9 cellular contexts compared by ENCODE assay signal in the genomic region with DNA sequence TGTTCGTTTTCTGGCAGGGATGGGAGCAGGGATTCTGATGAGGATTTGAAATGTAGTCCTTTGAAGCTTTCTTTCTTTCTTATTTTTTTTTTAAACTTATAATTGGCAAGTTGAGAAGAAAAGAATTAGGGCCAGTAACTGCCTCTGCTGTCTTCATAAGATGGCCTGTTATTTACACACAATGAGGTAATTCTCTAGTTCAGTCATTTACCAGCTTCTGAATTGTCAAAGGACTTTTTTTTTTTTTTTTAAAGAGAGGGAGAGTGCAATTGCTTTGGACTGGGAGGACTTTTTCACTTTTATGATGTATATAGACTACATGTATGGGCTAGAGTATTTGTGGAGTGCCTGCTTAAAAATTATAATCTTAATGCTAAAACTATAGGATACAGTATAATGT. TPM values are rescaled to one million over a fixed set of nuclear protein-coding genes. Genes with fewer than 3 reads are reported as not detected.
A peak's percentile ranks its signal among the peaks of the same experiment; 100 is the strongest.
DNase-seq lines count a peak whose midpoint lies in the region; ATAC-seq and TF ChIP-seq lines count a peak whose summit lies in the region.
"Had no signal": no experiment of that assay in that cellular context is flagged by ENCODE, and none has a peak within 500 bp of the region (broad histone marks: within the 10 kb centered on the region; RNA-seq: fewer than 3 reads in every experiment).

No MANE protein-coding gene starts in this region.

- H4K20me1 ChIP-seq in smooth muscle cell (ENCODE audit: low read depth), result peaks cover 76% of the 10 kb centered on the region

- no peak for DNase-seq in HFFc6
- DNase-seq in chondrocyte (ENCODE audit: low spot score), result no peak
- peak; percentile 35 for DNase-seq in mesendoderm
- DNase-seq in smooth muscle cell (lab: John Stamatoyannopoulos, UW; ENCODE audit: unreplicated experiment), result no peak
- no peak for DNase-seq in SJCRH30
- DNase-seq in germinal center (ENCODE audit: low spot score), result no peak
- DNase-seq: activated T-cell treated with anti-CD3 and anti-CD28 coated beads for 4 hours had no signal

- H3K27ac ChIP-seq in mesendoderm (ENCODE audit: low read depth, low read length) (no peak overlapping the region), smooth muscle cell (ENCODE audit: low read depth) (peak overlapping the region; percentile 82), SJCRH30 (no peak overlapping the region)

- TF ChIP-seq CTCF in HFFc6 (IDR thresholded peaks at IDR 0.05) (no peak), chondrocyte (IDR thresholded peaks at IDR 0.05) (no peak), smooth muscle cell (IDR thresholded peaks at IDR 0.05; ENCODE audit: borderline replicate concordance, insufficient read depth, poor library complexity, severe bottlenecking) (no peak)

- H3K36me3 Mint-ChIP-seq in HFFc6 (ENCODE audit: low read depth) (peaks cover 35% of the 10 kb centered on the region), chondrocyte (ENCODE audit: low read depth) (no peaks in the 10 kb centered on the region)

- H3K9me3 ChIP-seq in smooth muscle cell (replicated peaks; ENCODE audit: low read depth) (no peaks in the 10 kb centered on the region), SJCRH30 (replicated peaks) (no peaks in the 10 kb centered on the region)

- H3K36me3 ChIP-seq in mesendoderm (ENCODE audit: control insufficient read depth, insufficient read depth, low read length) (no peaks in the 10 kb centered on the region), smooth muscle cell (ENCODE audit: low read depth) (no peaks in the 10 kb centered on the region), SJCRH30 (0 out of 2 replicates have a peak, but pooled peaks cover 3% of the 10 kb centered on the region)

- no peak overlapping the region; the same call in 1 of the 2 replicates for H3K4me3 Mint-ChIP-seq in HFFc6
- H3K4me3 Mint-ChIP-seq in chondrocyte (ENCODE audit: unreplicated experiment), result no peak overlapping the region

- H2BK5ac ChIP-seq in mesendoderm (ENCODE audit: low read length), result no peak overlapping the region

- H3K4me1 Mint-ChIP-seq in HFFc6 (ENCODE audit: low read depth) (peaks cover 50% of the 10 kb centered on the region), chondrocyte (ENCODE audit: low read depth) (peaks cover 39% of the 10 kb centered on the region)

- no peak overlapping the region for H4K5ac ChIP-seq in mesendoderm (ENCODE audit: low read length)

- no peaks in the 10 kb centered on the region for H3K27me3 ChIP-seq in mesendoderm (ENCODE audit: insufficient read depth, low read length, poor library complexity)
- no peaks in the 10 kb centered on the region for H3K27me3 ChIP-seq in smooth muscle cell (ENCODE audit: low read depth)
- H3K27me3 ChIP-seq in SJCRH30, result no peaks in the 10 kb centered on the region

- H3K27ac Mint-ChIP-seq in HFFc6 (peak overlapping the region; percentile 85), chondrocyte (ENCODE audit: unreplicated experiment) (peak overlapping the region; percentile 87)

- H3K4me1 ChIP-seq in mesendoderm (ENCODE audit: control insufficient read depth, low read depth, low read length) (peaks cover 2% of the 10 kb centered on the region), smooth muscle cell (ENCODE audit: low read depth) (peaks cover 39% of the 10 kb centered on the region), SJCRH30 (no peaks in the 10 kb centered on the region; the same call in 1 of the 2 replicates)

- H3K9me3 Mint-ChIP-seq in HFFc6 (peaks cover under 1% of the 10 kb centered on the region; the same call in 1 of the 2 replicates), chondrocyte (ENCODE audit: low read depth) (no peaks in the 10 kb centered on the region)

- H3K4me2 ChIP-seq in mesendoderm (ENCODE audit: low read length) (no peak overlapping the region), smooth muscle cell (peak overlapping the region; percentile 78)

- H3K4me3 ChIP-seq in mesendoderm (ENCODE audit: low read length) (no peak overlapping the region), smooth muscle cell (no peak overlapping the region), SJCRH30 (no peak overlapping the region)

- no peak overlapping the region for H3K4ac ChIP-seq in mesendoderm (ENCODE audit: low read depth, low read length)

- no peak overlapping the region for H4K8ac ChIP-seq in mesendoderm (ENCODE audit: low read depth, low read length)

- H3K23ac ChIP-seq in mesendoderm (ENCODE audit: low read length), result no peak overlapping the region

- no peaks in the 10 kb centered on the region for H3K27me3 Mint-ChIP-seq in HFFc6 (ENCODE audit: insufficient read depth)
- H3K27me3 Mint-ChIP-seq in chondrocyte (ENCODE audit: low read depth), result no peaks in the 10 kb centered on the region

- no peak for ATAC-seq in GM19395 (IDR thresholded peaks at IDR 0.05; ENCODE audit: unreplicated experiment)
- ATAC-seq in GM21360 (IDR thresholded peaks at IDR 0.05; ENCODE audit: unreplicated experiment), result no peak

- no CpG with 5 or more reads among the region's 1 CpG for WGBS in mesendoderm (ENCODE audit: extremely low coverage, insufficient coverage, low lambda C conversion rate)
- WGBS in smooth muscle cell (ENCODE audit: low lambda C conversion rate), result 55% methylated on average over 1 of the region's 1 CpG

- H3K79me2 ChIP-seq in mesendoderm (ENCODE audit: control insufficient read depth, insufficient read depth, low read length) (peaks cover 2% of the 10 kb centered on the region), smooth muscle cell (ENCODE audit: low read depth) (peaks cover 66% of the 10 kb centered on the region)

- H3K9ac ChIP-seq in mesendoderm (ENCODE audit: low read length) (no peak overlapping the region), smooth muscle cell (ENCODE audit: low read depth) (peak overlapping the region; percentile 49)

- peaks cover 3% of the 10 kb centered on the region for H3F3A ChIP-seq in smooth muscle cell (ENCODE audit: low read depth)

- no peak overlapping the region for H2AFZ ChIP-seq in smooth muscle cell (ENCODE audit: low read depth)

- peaks cover 5% of the 10 kb centered on the region for H3K79me1 ChIP-seq in mesendoderm (ENCODE audit: low read length)

- H2AK5ac ChIP-seq in mesendoderm (ENCODE audit: low read length), result no peak overlapping the region

- H2BK15ac ChIP-seq in mesendoderm (replicated peaks; ENCODE audit: low read depth), result no peak overlapping the region

- no peak overlapping the region for H3K56ac ChIP-seq in mesendoderm (ENCODE audit: low read length)

- H3K18ac ChIP-seq in mesendoderm (ENCODE audit: low read length), result no peak overlapping the region

- H2BK120ac ChIP-seq in mesendoderm (ENCODE audit: low read depth, low read length), result no peak overlapping the region

RNA-seq across cellular contexts. Expression of gene PALS1, which starts 29.1 kb away (rescaled TPM):
- 10 to 100 TPM; 41.9 to 52.7 (median 45.9) TPM for total RNA-seq in HFFc6 (2021; fragmentation: NEBNext Ultra II Directional; extraction: Animal tissue kit (Norgen Biotek cat#: 25700))
- total RNA-seq in chondrocyte (12.5 to 14.5 TPM (median 14.3 TPM) in 3 replicates), smooth muscle cell (26.4 and 29.2 TPM in 2 replicates)
- polyA plus RNA-seq in mesendoderm (2013, experiment 1 of 2), result 14.7 TPM
- polyA plus RNA-seq in mesendoderm (2013, experiment 2 of 2), result 14.1 TPM
- polyA plus RNA-seq in smooth muscle cell, result 4.6 and 7.0 TPM in 2 replicates
- 23.8 and 24.2 TPM in 2 replicates for total RNA-seq in SJCRH30 (2014; rRNA removed; shearing (Covaris generic))
